In the genomic region with DNA sequence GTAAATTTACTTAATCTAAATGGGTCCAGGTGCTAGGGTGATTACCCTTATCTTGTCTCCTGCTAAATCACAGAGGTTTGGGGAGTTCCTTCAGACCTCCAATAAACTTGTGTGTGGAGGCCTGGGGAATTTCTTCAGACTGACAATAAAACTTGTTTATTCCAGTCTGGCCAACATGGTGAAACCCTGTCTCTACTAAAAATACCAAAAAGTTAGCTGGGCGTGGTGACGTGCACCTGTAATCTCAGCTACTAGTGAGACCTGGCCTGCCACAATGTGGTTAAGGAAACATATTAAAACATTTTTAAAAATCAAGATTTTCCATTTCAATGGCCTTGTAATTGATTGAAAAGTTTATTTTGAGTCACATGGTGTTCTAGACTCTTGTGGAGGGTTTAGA, we compare ENCODE assay signal across 14 cellular contexts.
DNase-seq lines count a peak whose midpoint lies in the region; ATAC-seq, FAIRE-seq and TF ChIP-seq lines count a peak whose summit lies in the region.
"Had no signal": no experiment of that assay in that cellular context is flagged by ENCODE, and none has a peak within 500 bp of the region (broad histone marks: within the 10 kb centered on the region; RNA-seq: fewer than 3 reads in every experiment).

No MANE protein-coding gene starts in this region.

- peak overlapping the region; percentile 71 for H3K27ac Mint-ChIP-seq in mesothelial cell of epicardium
- H3K27ac Mint-ChIP-seq: activated T-helper 2 cell treated with anti-CD3 and anti-CD28 coated beads, Interferon-gamma antibody, Interleukin-2, Interleukin-4, amounts not matched to agents 10 μg/mL and 5 μg/mL and 100 μg/mL, durations not matched to agents 14 hours and 24 hours and 36 hours had no signal

- no peaks in the 10 kb centered on the region for H3K9me3 Mint-ChIP-seq in mesothelial cell of epicardium
- H3K9me3 Mint-ChIP-seq: activated T-helper 2 cell treated with anti-CD3 and anti-CD28 coated beads, Interferon-gamma antibody, Interleukin-2, Interleukin-4, amounts not matched to agents 10 μg/mL and 5 μg/mL and 100 μg/mL, durations not matched to agents 14 hours and 24 hours and 36 hours had no signal

- H3K79me2 ChIP-seq in OCI-LY1 (ENCODE audit: insufficient read depth, low read length): no peaks in the 10 kb centered on the region

- TF ChIP-seq CTCF in OCI-LY1 (IDR thresholded peaks at IDR 0.05; ENCODE audit: low read length) (no peak), mesothelial cell of epicardium (IDR thresholded peaks at IDR 0.05; ENCODE audit: unreplicated experiment) (no peak), stomach (IDR thresholded peaks at IDR 0.05) (no peak)

- 86 to 96% (median 94%) methylated on average over 2 of the region's 2 CpGs for WGBS in stomach, 5 donors

- no peaks in the 10 kb centered on the region; the same call in 1 of the 2 replicates for H3F3A ChIP-seq in OCI-LY1 (ENCODE audit: insufficient read depth, low read length)

- in situ Hi-C loops in HAP-1 (cut with MboI; ENCODE audit: low sequenced_read_pairs): no loop called here

- H3K27me3 Mint-ChIP-seq in mesothelial cell of epicardium (ENCODE audit: low read depth): no peaks in the 10 kb centered on the region

- no peaks in the 10 kb centered on the region for H3K9me2 ChIP-seq in OCI-LY1 (ENCODE audit: low read depth, low read length)

- DNase-seq in mesothelial cell of epicardium (ENCODE audit: low spot score in 2 of 2, unreplicated experiment in 2 of 2) (no peak), HAP-1 (ENCODE audit: low spot score in 2 of 2) (no peak), stomach (no peak), urothelium cell line (ENCODE audit: low spot score) (no peak)
- DNase-seq: gastrocnemius medialis, NCI-H2029 treated with DMSO at 0.1 percent for 48 hours, retina, T1000 had no signal

- H3K36me3 ChIP-seq in OCI-LY1 (ENCODE audit: insufficient read depth, low read length): 0 out of 2 replicates have a peak, but pooled peaks cover 4% of the 10 kb centered on the region
- no peaks in the 10 kb centered on the region for H3K36me3 ChIP-seq in HAP-1 (replicated peaks)
- H3K36me3 ChIP-seq in stomach: no peaks in the 10 kb centered on the region
- H3K36me3 ChIP-seq: gastrocnemius medialis had no signal

- H3K27me3 ChIP-seq in OCI-LY1 (ENCODE audit: insufficient read depth, low read length) (no peaks in the 10 kb centered on the region), HAP-1 (ENCODE audit: low read depth) (no peaks in the 10 kb centered on the region), stomach (no peaks in the 10 kb centered on the region)
- H3K27me3 ChIP-seq: gastrocnemius medialis had no signal

- no peak for TF ChIP-seq EP300 in stomach (IDR thresholded peaks at IDR 0.05)

- H3K4me1 ChIP-seq in OCI-LY1 (ENCODE audit: insufficient read depth, low read length, severe bottlenecking) (peaks cover 54% of the 10 kb centered on the region), HAP-1 (peaks cover 18% of the 10 kb centered on the region), stomach (peaks cover 0 to 12% (median 6%) of the 10 kb centered on the region in 4 donors)

- H4K20me1 ChIP-seq in OCI-LY1 (ENCODE audit: insufficient read depth, low read length): no peaks in the 10 kb centered on the region

- H3K9ac ChIP-seq in OCI-LY1 (ENCODE audit: low read length): peak overlapping the region; percentile 77

- H3K9me3 ChIP-seq in OCI-LY1 (ENCODE audit: low read length): no peaks in the 10 kb centered on the region
- H3K9me3 ChIP-seq in HAP-1: no peaks in the 10 kb centered on the region
- no peaks in the 10 kb centered on the region for H3K9me3 ChIP-seq in stomach
- H3K9me3 ChIP-seq: gastrocnemius medialis had no signal

- ATAC-seq in GM18498 (IDR thresholded peaks at IDR 0.05; ENCODE audit: unreplicated experiment): peak; percentile 42
- ATAC-seq in GM21723 (IDR thresholded peaks at IDR 0.05; ENCODE audit: unreplicated experiment): peak; percentile 47
- no peak for ATAC-seq in GM21390 (IDR thresholded peaks at IDR 0.05; ENCODE audit: unreplicated experiment)
- ATAC-seq: gastrocnemius medialis had no signal

- peak overlapping the region; percentile 69 for H3K4me2 ChIP-seq in OCI-LY1 (ENCODE audit: low read length)

- intact Hi-C loops in stomach (cut with DNase I; ENCODE audit: low total_unique reads): no loop called here

- no peak overlapping the region for H3K4me3 Mint-ChIP-seq in mesothelial cell of epicardium

- H3K4me3 ChIP-seq in OCI-LY1 (ENCODE audit: low read depth, low read length, poor library complexity, severe bottlenecking) (peak overlapping the region; percentile 48), HAP-1 (no peak overlapping the region), stomach (no peak overlapping the region)
- H3K4me3 ChIP-seq: gastrocnemius medialis had no signal

- H3K4me1 Mint-ChIP-seq in mesothelial cell of epicardium: peaks cover 34% of the 10 kb centered on the region

- no peak for TF ChIP-seq POLR2A in stomach (IDR thresholded peaks at IDR 0.05)

- no peak for FAIRE-seq in urothelium cell line (lab: Jason Lieb, UNC)
- FAIRE-seq: H54 had no signal

- H3K27ac ChIP-seq in OCI-LY1 (ENCODE audit: low read depth, low read length, poor library complexity, severe bottlenecking): peak overlapping the region; percentile 96
- no peak overlapping the region for H3K27ac ChIP-seq in stomach
- H3K27ac ChIP-seq: gastrocnemius medialis had no signal

- no peak overlapping the region for H2AFZ ChIP-seq in OCI-LY1 (ENCODE audit: low read length)

- H3K36me3 Mint-ChIP-seq in mesothelial cell of epicardium: no peaks in the 10 kb centered on the region
